ENCODE assay signal across 20 cellular contexts in the genomic region with DNA sequence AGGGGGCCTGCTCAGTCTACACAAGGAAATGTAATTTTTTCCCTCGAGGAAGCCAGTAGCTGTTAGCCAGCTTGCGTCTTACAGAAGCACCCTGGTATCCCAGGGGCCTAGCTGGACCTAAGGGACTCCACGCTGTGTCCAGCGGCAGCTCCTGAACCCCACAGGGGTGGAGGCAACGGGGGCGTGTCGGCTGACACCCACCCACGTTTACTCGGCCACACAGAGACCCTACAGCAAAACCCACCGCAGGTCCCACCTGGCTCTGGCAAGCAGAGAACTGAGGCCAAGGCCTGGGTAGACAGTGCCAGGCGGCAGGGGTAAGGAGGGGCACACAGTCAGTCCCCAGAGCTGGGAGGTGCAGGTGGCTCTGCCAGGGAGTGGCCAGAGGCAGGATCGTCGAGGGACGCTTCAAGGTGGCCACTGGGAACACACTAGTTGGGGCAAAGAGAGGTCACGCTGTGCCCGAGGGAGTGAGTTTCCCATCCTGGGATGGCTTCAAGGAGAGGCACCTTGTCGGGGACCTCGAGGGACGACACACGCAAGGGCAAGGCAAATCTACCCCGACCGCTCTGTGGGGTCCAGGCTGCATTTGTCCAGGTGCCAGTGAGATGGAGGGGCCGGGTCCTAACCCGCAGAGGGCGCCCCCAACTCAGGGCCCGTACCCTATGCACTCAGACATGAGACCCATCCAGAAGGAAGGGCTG.
"Had no signal": no experiment of that assay in that cellular context is flagged by ENCODE, and none has a peak within 500 bp of the region (broad histone marks: within the 10 kb centered on the region; RNA-seq: fewer than 3 reads in every experiment).

No MANE protein-coding gene starts in this region.

- H3K4me3 ChIP-seq: MG63, SJSA1, SK-N-MC had no signal

- H3K27me3 ChIP-seq: MG63, SJSA1 had no signal

- H3K9me3 ChIP-seq: MG63, SJSA1 had no signal

- H3K4me3 Mint-ChIP-seq: IgD-negative memory B cell had no signal

- DNase-seq: KBM-7, MG63, NCI-H1092 treated with DMSO at 0.1 percent for 48 hours, NCI-H1436, NCI-H187, NCI-H2029, NCI-H2081 treated with DMSO at 0.1 percent for 48 hours, NCI-H2171, NCI-H226, NCI-H446, NCI-H510A, NCI-H524 treated with DMSO at 0.1 percent for 48 hours, NCI-H69, NCI-H774, RPMI8226, SIG-M5 had no signal

- H3K27ac Mint-ChIP-seq: IgD-negative memory B cell had no signal

- H3K27me3 Mint-ChIP-seq: IgD-negative memory B cell had no signal

- ATAC-seq: HepG2 had no signal

- H3K9me3 Mint-ChIP-seq: IgD-negative memory B cell had no signal

- H3K27ac ChIP-seq: SJSA1, SK-N-MC had no signal

- H3K36me3 Mint-ChIP-seq: IgD-negative memory B cell had no signal
